In genomic region chr11:126392638-126393023, GRCh38 we compare ENCODE assay signal across 10 cellular contexts. TPM values are rescaled to one million over a fixed set of nuclear protein-coding genes. Genes with fewer than 3 reads are reported as not detected.
DNase-seq lines count a peak whose midpoint lies in the region; ATAC-seq, FAIRE-seq and TF ChIP-seq lines count a peak whose summit lies in the region.
"Had no signal": no experiment of that assay in that cellular context is flagged by ENCODE, and none has a peak within 500 bp of the region (broad histone marks: within the 10 kb centered on the region; RNA-seq: fewer than 3 reads in every experiment).

No MANE protein-coding gene starts in this region.

- FAIRE-seq in GM12892 (lab: Jason Lieb, UNC), result peak; percentile 73

- no peak for DNase-seq in GM12892 (ENCODE audit: insufficient read length)
- DNase-seq in NOMO-1 treated with dmso at 0.1 percent for 144 hours (lab: John Stamatoyannopoulos, UW; ENCODE audit: unreplicated experiment), result peak; percentile 48
- DNase-seq in left lobe of liver (ENCODE audit: low spot score), result no peak
- no peak for DNase-seq in NCI-H82 (lab: John Stamatoyannopoulos, UW)
- no peak for DNase-seq in foreskin melanocyte
- DNase-seq: activated CD8-positive, alpha-beta memory T cell treated with anti-CD3 and anti-CD28 coated beads, Interleukin-2, amount 50 U/mL, for 48 hours; NCI-H2107 had no signal

- no peak for TF ChIP-seq POLR2A in GM12892 (IDR thresholded peaks at IDR 0.05; ENCODE audit: low read depth, low read length)

- ATAC-seq in HG02623 (IDR thresholded peaks at IDR 0.05; ENCODE audit: unreplicated experiment) (peak; percentile 14), left lobe of liver (peak; percentile 9), HG02571 (IDR thresholded peaks at IDR 0.05; ENCODE audit: unreplicated experiment) (no peak), HG03521 (IDR thresholded peaks at IDR 0.05; ENCODE audit: unreplicated experiment) (no peak)

RNA-seq across cellular contexts. Expression of gene ST3GAL4, which starts 37.1 kb away (rescaled TPM):
- 4.3 TPM for polyA plus RNA-seq in GM12892 (2012; ENCODE audit: missing spikeins)
- 7.3 TPM for total RNA-seq in left lobe of liver

Comparison
In these comparisons a context has a peak if more than half of its experiments do, and no peak if none do; other contexts are left out.
1. ATAC-seq: peak in HG02623 (single experiment) and left lobe of liver (single experiment); none in HG02571 (single experiment) and HG03521 (single experiment).